8 cellular contexts compared by ENCODE assay signal in genomic region chr7:137454169-137455166, GRCh38.
DNase-seq lines count a peak whose midpoint lies in the region; ATAC-seq, FAIRE-seq and TF ChIP-seq lines count a peak whose summit lies in the region.

No MANE protein-coding gene starts in this region.

- POLR2A ChIA-PET in K562 (lab: Yijun Ruan, JAX) = no interaction called here

- TF ChIP-seq EP300 in K562 (IDR thresholded peaks at IDR 0.05; ENCODE audit: low read length) = no peak

- H2AFZ ChIP-seq in K562 (ENCODE audit: low read depth, low read length) (no peak overlapping the region), keratinocyte (ENCODE audit: control insufficient read depth, low read length) (no peak overlapping the region)

- DNase-seq in NCI-H2196 (lab: John Stamatoyannopoulos, UW; ENCODE audit: unreplicated experiment) (peak; percentile 40), K562 (ENCODE audit: extremely low read depth in 1 of 4, low spot score in 3 of 4) (peak; percentile 32 to 60 (median 54)), keratinocyte (ENCODE audit: low read depth, low spot score) (no peak), tibial artery (peak in 1 of 2 donors; percentile 77)
- DNase-seq in activated CD8-positive, alpha-beta memory T cell treated with anti-CD3 and anti-CD28 coated beads for 24 hours = no peak

- dilution Hi-C loops in keratinocyte (cut with MboI; ENCODE audit: extremely low pct_ligation_motif_present, low sequenced_read_pairs) = no loop called here

- no peak for TF ChIP-seq POLR2A in K562 (conservative IDR thresholded peaks at IDR 0.05)

- FAIRE-seq in A204.1 (lab: Jason Lieb, UNC) (peak; percentile 98), K562 (lab: Jason Lieb, UNC) (peak; percentile 95), keratinocyte (lab: Jason Lieb, UNC) (no peak)

- H3K79me2 ChIP-seq in K562 (ENCODE audit: control insufficient read depth, insufficient read depth, low read length) = no peaks in the 10 kb centered on the region
- no peaks in the 10 kb centered on the region for H3K79me2 ChIP-seq in keratinocyte (ENCODE audit: control insufficient read depth, insufficient read depth, low read length)

- CTCF ChIA-PET in K562 (lab: Yijun Ruan, JAX; ENCODE audit: low intra/inter-chr PET ratio) = no interaction called here

- intact Hi-C loops in K562 (cut with micrococcal nuclease) (loop anchor here (1.0 to 10.0 kb wide), 5 partner anchors 138 to 1653 kb away; no protein-coding TSS in a partner anchor), tibial artery (cut with DNase I; ENCODE audit: low total_unique reads) (no loop called here)

- in situ Hi-C loops in K562 (cut with MboI) = loop anchor here (25.0 kb wide), 1 partner anchor 1642 kb away; no protein-coding TSS in a partner anchor

- H3K27ac ChIP-seq in K562 (ENCODE audit: extremely low read depth, low read depth, low read length) (no peak overlapping the region), keratinocyte (ENCODE audit: control insufficient read depth, insufficient read depth, low read length) (no peak overlapping the region), tibial artery (no peak overlapping the region)

- TF ChIP-seq RAD21 in K562 (CRISPR knock-in tag; conservative IDR thresholded peaks at IDR 0.05 in 1 of 2, IDR thresholded peaks at IDR 0.05 in 1 of 2) = peak; percentile 78 to 82

- no peaks in the 10 kb centered on the region for H3K36me3 ChIP-seq in K562 (ENCODE audit: control insufficient read depth, insufficient read depth, low read length)
- H3K36me3 ChIP-seq in keratinocyte (ENCODE audit: control insufficient read depth in 2 of 2, extremely low read depth in 1 of 2, insufficient read depth in 2 of 2, low read length in 2 of 2) = no peaks in the 10 kb centered on the region
- no peaks in the 10 kb centered on the region for H3K36me3 ChIP-seq in tibial artery

- ATAC-seq in GM18498 (IDR thresholded peaks at IDR 0.05; ENCODE audit: unreplicated experiment) (peak; percentile 81), HG03066 (IDR thresholded peaks at IDR 0.05; ENCODE audit: low read depth, unreplicated experiment) (peak; percentile 66), K562 (peak; percentile 85)

- H3K9ac ChIP-seq in K562 (ENCODE audit: insufficient read depth in 1 of 2, low read depth in 2 of 2, low read length in 2 of 2) (no peak overlapping the region), keratinocyte (ENCODE audit: control insufficient read depth, extremely low read depth, insufficient read depth, low read length) (no peak overlapping the region)

- no peaks in the 10 kb centered on the region for H3K9me1 ChIP-seq in K562 (ENCODE audit: control insufficient read depth, insufficient read depth, low read length)
- no peaks in the 10 kb centered on the region for H3K9me1 ChIP-seq in keratinocyte (ENCODE audit: control insufficient read depth, extremely low read depth, insufficient read depth, low read length)

- BruUV-seq in K562 (replicated peaks; lab: Mats Ljungman, UMichigan) = no TSS peak

- no peaks in the 10 kb centered on the region for H3K9me3 ChIP-seq in K562 (replicated peaks; ENCODE audit: control insufficient read depth, insufficient read depth, low read depth, low read length)
- no peaks in the 10 kb centered on the region for H3K9me3 ChIP-seq in keratinocyte (ENCODE audit: control insufficient read depth, low read depth, low read length)
- H3K9me3 ChIP-seq in tibial artery = no peaks in the 10 kb centered on the region

- WGBS in K562 (ENCODE audit: insufficient coverage, low coverage, missing lambda C conversion rate) = under 1% methylated on average over 14 of the region's 14 CpGs

- H3K27me3 ChIP-seq in K562 (ENCODE audit: control insufficient read depth in 2 of 2, insufficient read depth in 2 of 2, low read length in 2 of 2) = no peaks in the 10 kb centered on the region
- H3K27me3 ChIP-seq in keratinocyte (ENCODE audit: control insufficient read depth, extremely low read depth, insufficient read depth, low read length) = peaks cover 4% of the 10 kb centered on the region
- no peaks in the 10 kb centered on the region for H3K27me3 ChIP-seq in tibial artery

- no peak overlapping the region for H3K4me2 ChIP-seq in K562 (ENCODE audit: insufficient read depth, low read length)
- no peak overlapping the region for H3K4me2 ChIP-seq in keratinocyte (ENCODE audit: control insufficient read depth, extremely low read depth, insufficient read depth, low read depth, low read length)

- TF ChIP-seq CTCF in K562 (IDR thresholded peaks at IDR 0.05 in 2 of 3, conservative IDR thresholded peaks at IDR 0.05 in 1 of 3; ENCODE audit: insufficient read depth in 2 of 3, low read depth in 1 of 3, low read length in 3 of 3) (peak; percentile 53 to 76 (median 61); a peak in 5 of 6 replicates), keratinocyte (optimal IDR thresholded peaks at IDR 0.05 in 1 of 3, IDR thresholded peaks at IDR 0.05 in 1 of 3, conservative IDR thresholded peaks at IDR 0.05 in 1 of 3; ENCODE audit: extremely low read depth in 1 of 3, insufficient read depth in 2 of 3, low read length in 3 of 3) (peak in 2 of 3 experiments; percentile 40 to 48), tibial artery (IDR thresholded peaks at IDR 0.05) (peak; percentile 49 to 53)

- H3K4me1 ChIP-seq in K562 (replicated peaks in 1 of 2; ENCODE audit: control insufficient read depth in 2 of 2, insufficient read depth in 2 of 2, low read length in 2 of 2) (no peaks in the 10 kb centered on the region), keratinocyte (ENCODE audit: control insufficient read depth, extremely low read depth, insufficient read depth, low read length) (no peaks in the 10 kb centered on the region), tibial artery (peaks cover 0 to 8% (median 2%) of the 10 kb centered on the region in 4 donors)

- H3K4me3 ChIP-seq in K562 (no peak overlapping the region), keratinocyte (ENCODE audit: control insufficient read depth in 2 of 3, extremely low read depth in 1 of 3, insufficient read depth in 2 of 3, low read depth in 1 of 3, low read length in 3 of 3) (no peak overlapping the region), tibial artery (no peak overlapping the region)

- H4K20me1 ChIP-seq in K562 (replicated peaks; ENCODE audit: control insufficient read depth, insufficient read depth, low read length) = no peaks in the 10 kb centered on the region
- H4K20me1 ChIP-seq in keratinocyte (ENCODE audit: control insufficient read depth, extremely low read depth, insufficient read depth, low read length) = no peaks in the 10 kb centered on the region

TF ChIP-seq in K562, 482 proteins besides CTCF, POLR2A, EP300 and RAD21 (continues in another document):
- TF ChIP-seq OTX1 (CRISPR knock-in tag; IDR thresholded peaks at IDR 0.05) = no peak
- no peak for TF ChIP-seq STAT6 (CRISPR knock-in tag; IDR thresholded peaks at IDR 0.05)
- TF ChIP-seq NEUROD1 (IDR thresholded peaks at IDR 0.05; ENCODE audit: borderline replicate concordance, low read depth, low read length, partially characterized antibody) = no peak
- TF ChIP-seq C11orf30 (IDR thresholded peaks at IDR 0.05; ENCODE audit: low read depth) = peak; percentile 87
- peak; percentile 54 for TF ChIP-seq NFE2 (IDR thresholded peaks at IDR 0.05; ENCODE audit: low read depth)
- TF ChIP-seq ARNT (IDR thresholded peaks at IDR 0.05) = no peak
- peak; percentile 85 for TF ChIP-seq ZNF316 (IDR thresholded peaks at IDR 0.05)
- no peak for TF ChIP-seq MYC (IDR thresholded peaks at IDR 0.05; ENCODE audit: low read depth, low read length)
- no peak for TF ChIP-seq MYC (CRISPR knock-in tag; IDR thresholded peaks at IDR 0.05; ENCODE audit: borderline replicate concordance, low read depth)
- no peak for TF ChIP-seq PHTF2 (CRISPR knock-in tag; IDR thresholded peaks at IDR 0.05)
- TF ChIP-seq PTBP1 (IDR thresholded peaks at IDR 0.05; ENCODE audit: low read depth, low read length) = no peak
- no peak for TF ChIP-seq ATF6 (CRISPR knock-in tag; IDR thresholded peaks at IDR 0.05)

Comparison
In these comparisons a context has a peak if more than half of its experiments do, and no peak if none do; other contexts are left out.
1. DNase-seq: peak in NCI-H2196 (single experiment) and K562 (4 of 4); none in keratinocyte (single experiment) and activated CD8-positive, alpha-beta memory T cell treated with anti-CD3 and anti-CD28 coated beads for 24 hours (single experiment).
2. Peak in every context shown above with its lines, with median percentiles within 50 percentile points of each other: ATAC-seq and CTCF ChIP-seq.